1 cellular context compared by ENCODE assay signal in the genomic region with DNA sequence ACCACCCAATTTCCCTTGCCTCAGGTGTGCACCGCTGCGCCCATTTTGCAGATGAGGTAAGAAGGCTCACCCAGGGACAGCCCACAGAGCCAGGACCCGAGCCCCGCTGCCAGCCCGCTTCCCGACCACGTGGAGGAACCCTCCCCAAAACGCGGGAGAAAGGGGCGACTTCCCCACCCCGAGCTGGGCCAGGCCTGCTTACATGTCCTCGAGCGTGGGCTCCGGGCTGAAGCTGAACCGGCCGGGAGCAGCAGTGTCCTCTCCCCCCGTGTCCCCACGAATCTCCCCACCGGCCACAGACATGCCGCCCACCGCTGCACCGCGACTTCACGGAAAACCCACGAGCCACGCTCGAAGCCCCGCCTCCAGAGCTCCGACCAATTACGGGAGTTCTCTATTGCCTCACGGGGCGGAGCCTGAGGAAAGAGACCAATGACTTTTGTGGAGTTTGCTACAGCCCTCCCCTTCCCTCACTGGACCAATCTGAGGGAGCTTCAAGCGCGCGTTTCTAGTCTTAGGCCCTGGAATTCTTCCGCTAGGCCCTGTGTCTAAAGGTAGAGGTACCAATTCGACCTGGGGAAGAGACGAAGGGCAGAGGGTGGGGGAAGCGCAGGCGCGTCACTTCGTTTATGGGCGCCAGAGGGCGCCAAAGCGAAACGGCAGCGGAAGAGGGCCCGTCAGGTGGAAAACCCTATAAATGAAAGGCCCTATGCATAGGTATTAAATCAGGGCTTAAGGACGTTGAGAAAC.
TF ChIP-seq lines count a peak whose summit lies in the region.

A gene (minus strand): TSS at position 353 of the 750 bp plus-strand sequence. CDS start 50 bp downstream, at position 303.

TF ChIP-seq in GM12878, 131 proteins besides CTCF, POLR2A, EP300 and RAD21 (continued from another document and continues in another):
- TF ChIP-seq, protein P1, sequence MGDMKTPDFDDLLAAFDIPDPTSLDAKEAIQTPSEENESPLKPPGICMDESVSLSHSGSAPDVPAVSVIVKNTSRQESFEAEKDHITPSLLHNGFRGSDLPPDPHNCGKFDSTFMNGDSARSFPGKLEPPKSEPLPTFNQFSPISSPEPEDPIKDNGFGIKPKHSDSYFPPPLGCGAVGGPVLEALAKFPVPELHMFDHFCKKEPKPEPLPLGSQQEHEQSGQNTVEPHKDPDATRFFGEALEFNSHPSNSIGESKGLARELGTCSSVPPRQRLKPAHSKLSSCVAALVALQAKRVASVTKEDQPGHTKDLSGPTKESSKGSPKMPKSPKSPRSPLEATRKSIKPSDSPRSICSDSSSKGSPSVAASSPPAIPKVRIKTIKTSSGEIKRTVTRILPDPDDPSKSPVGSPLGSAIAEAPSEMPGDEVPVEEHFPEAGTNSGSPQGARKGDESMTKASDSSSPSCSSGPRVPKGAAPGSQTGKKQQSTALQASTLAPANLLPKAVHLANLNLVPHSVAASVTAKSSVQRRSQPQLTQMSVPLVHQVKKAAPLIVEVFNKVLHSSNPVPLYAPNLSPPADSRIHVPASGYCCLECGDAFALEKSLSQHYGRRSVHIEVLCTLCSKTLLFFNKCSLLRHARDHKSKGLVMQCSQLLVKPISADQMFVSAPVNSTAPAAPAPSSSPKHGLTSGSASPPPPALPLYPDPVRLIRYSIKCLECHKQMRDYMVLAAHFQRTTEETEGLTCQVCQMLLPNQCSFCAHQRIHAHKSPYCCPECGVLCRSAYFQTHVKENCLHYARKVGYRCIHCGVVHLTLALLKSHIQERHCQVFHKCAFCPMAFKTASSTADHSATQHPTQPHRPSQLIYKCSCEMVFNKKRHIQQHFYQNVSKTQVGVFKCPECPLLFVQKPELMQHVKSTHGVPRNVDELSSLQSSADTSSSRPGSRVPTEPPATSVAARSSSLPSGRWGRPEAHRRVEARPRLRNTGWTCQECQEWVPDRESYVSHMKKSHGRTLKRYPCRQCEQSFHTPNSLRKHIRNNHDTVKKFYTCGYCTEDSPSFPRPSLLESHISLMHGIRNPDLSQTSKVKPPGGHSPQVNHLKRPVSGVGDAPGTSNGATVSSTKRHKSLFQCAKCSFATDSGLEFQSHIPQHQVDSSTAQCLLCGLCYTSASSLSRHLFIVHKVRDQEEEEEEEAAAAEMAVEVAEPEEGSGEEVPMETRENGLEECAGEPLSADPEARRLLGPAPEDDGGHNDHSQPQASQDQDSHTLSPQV (IDR thresholded peaks at IDR 0.05), result no peak; the same call in 1 of the 2 replicates
- 0 out of 2 replicates have a peak, but pooled peaks have one; percentile 23 for TF ChIP-seq HDGF (IDR thresholded peaks at IDR 0.05)
- TF ChIP-seq, protein P2, sequence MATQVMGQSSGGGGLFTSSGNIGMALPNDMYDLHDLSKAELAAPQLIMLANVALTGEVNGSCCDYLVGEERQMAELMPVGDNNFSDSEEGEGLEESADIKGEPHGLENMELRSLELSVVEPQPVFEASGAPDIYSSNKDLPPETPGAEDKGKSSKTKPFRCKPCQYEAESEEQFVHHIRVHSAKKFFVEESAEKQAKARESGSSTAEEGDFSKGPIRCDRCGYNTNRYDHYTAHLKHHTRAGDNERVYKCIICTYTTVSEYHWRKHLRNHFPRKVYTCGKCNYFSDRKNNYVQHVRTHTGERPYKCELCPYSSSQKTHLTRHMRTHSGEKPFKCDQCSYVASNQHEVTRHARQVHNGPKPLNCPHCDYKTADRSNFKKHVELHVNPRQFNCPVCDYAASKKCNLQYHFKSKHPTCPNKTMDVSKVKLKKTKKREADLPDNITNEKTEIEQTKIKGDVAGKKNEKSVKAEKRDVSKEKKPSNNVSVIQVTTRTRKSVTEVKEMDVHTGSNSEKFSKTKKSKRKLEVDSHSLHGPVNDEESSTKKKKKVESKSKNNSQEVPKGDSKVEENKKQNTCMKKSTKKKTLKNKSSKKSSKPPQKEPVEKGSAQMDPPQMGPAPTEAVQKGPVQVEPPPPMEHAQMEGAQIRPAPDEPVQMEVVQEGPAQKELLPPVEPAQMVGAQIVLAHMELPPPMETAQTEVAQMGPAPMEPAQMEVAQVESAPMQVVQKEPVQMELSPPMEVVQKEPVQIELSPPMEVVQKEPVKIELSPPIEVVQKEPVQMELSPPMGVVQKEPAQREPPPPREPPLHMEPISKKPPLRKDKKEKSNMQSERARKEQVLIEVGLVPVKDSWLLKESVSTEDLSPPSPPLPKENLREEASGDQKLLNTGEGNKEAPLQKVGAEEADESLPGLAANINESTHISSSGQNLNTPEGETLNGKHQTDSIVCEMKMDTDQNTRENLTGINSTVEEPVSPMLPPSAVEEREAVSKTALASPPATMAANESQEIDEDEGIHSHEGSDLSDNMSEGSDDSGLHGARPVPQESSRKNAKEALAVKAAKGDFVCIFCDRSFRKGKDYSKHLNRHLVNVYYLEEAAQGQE (IDR thresholded peaks at IDR 0.05; ENCODE audit: low read depth, low read length), result no peak
- TF ChIP-seq PML (IDR thresholded peaks at IDR 0.05; ENCODE audit: low read length), result no peak
- TF ChIP-seq, protein P3, sequence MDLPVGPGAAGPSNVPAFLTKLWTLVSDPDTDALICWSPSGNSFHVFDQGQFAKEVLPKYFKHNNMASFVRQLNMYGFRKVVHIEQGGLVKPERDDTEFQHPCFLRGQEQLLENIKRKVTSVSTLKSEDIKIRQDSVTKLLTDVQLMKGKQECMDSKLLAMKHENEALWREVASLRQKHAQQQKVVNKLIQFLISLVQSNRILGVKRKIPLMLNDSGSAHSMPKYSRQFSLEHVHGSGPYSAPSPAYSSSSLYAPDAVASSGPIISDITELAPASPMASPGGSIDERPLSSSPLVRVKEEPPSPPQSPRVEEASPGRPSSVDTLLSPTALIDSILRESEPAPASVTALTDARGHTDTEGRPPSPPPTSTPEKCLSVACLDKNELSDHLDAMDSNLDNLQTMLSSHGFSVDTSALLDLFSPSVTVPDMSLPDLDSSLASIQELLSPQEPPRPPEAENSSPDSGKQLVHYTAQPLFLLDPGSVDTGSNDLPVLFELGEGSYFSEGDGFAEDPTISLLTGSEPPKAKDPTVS (IDR thresholded peaks at IDR 0.05; ENCODE audit: low read depth, low read length), result no peak
- 0 out of 2 replicates have a peak, but pooled peaks have one; percentile 15 for TF ChIP-seq GABPA (IDR thresholded peaks at IDR 0.05; ENCODE audit: low read depth)
- TF ChIP-seq CBX5 (IDR thresholded peaks at IDR 0.05; ENCODE audit: low read depth), result no peak
- peak; percentile 78; the same call in 1 of the 2 replicates for TF ChIP-seq CHD2 (IDR thresholded peaks at IDR 0.05; ENCODE audit: borderline replicate concordance, low read depth, low read length)
- peak; percentile 45 to 51; a peak in 3 of 4 replicates for TF ChIP-seq IKZF2 (IDR thresholded peaks at IDR 0.05)
- TF ChIP-seq ZNF207 (IDR thresholded peaks at IDR 0.05; ENCODE audit: borderline replicate concordance), result 0 out of 2 replicates have a peak, but pooled peaks have one; percentile 65
- TF ChIP-seq, protein P4, sequence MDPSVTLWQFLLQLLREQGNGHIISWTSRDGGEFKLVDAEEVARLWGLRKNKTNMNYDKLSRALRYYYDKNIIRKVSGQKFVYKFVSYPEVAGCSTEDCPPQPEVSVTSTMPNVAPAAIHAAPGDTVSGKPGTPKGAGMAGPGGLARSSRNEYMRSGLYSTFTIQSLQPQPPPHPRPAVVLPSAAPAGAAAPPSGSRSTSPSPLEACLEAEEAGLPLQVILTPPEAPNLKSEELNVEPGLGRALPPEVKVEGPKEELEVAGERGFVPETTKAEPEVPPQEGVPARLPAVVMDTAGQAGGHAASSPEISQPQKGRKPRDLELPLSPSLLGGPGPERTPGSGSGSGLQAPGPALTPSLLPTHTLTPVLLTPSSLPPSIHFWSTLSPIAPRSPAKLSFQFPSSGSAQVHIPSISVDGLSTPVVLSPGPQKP (IDR thresholded peaks at IDR 0.05; ENCODE audit: low read depth, low read length), result peak; percentile 45; the same call in 1 of the 2 replicates
- no peak for TF ChIP-seq ASH2L (IDR thresholded peaks at IDR 0.05; ENCODE audit: borderline replicate concordance, low read depth)
- TF ChIP-seq, protein P5, sequence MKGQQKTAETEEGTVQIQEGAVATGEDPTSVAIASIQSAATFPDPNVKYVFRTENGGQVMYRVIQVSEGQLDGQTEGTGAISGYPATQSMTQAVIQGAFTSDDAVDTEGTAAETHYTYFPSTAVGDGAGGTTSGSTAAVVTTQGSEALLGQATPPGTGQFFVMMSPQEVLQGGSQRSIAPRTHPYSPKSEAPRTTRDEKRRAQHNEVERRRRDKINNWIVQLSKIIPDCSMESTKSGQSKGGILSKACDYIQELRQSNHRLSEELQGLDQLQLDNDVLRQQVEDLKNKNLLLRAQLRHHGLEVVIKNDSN (IDR thresholded peaks at IDR 0.05; ENCODE audit: borderline replicate concordance, extremely low read length, insufficient read depth, low read depth, low read length), result no peak
- TF ChIP-seq BCL11A (IDR thresholded peaks at IDR 0.05; ENCODE audit: low read depth, low read length), result no peak
- peak; percentile 5; the same call in 1 of the 2 replicates for TF ChIP-seq WRNIP1 (IDR thresholded peaks at IDR 0.05; ENCODE audit: borderline replicate concordance, low read depth, low read length)
- TF ChIP-seq SMC3 (IDR thresholded peaks at IDR 0.05; ENCODE audit: borderline replicate concordance, low read length), result peak; percentile 93
- no peak for TF ChIP-seq BRCA1 (IDR thresholded peaks at IDR 0.05; ENCODE audit: low read depth, low read length)
- peak; percentile 25 for TF ChIP-seq KLF5 (IDR thresholded peaks at IDR 0.05; ENCODE audit: partially characterized antibody)
- peak; percentile 51; the same call in 1 of the 2 replicates for TF ChIP-seq ESRRA (IDR thresholded peaks at IDR 0.05; ENCODE audit: low read length)
- TF ChIP-seq, protein P6, sequence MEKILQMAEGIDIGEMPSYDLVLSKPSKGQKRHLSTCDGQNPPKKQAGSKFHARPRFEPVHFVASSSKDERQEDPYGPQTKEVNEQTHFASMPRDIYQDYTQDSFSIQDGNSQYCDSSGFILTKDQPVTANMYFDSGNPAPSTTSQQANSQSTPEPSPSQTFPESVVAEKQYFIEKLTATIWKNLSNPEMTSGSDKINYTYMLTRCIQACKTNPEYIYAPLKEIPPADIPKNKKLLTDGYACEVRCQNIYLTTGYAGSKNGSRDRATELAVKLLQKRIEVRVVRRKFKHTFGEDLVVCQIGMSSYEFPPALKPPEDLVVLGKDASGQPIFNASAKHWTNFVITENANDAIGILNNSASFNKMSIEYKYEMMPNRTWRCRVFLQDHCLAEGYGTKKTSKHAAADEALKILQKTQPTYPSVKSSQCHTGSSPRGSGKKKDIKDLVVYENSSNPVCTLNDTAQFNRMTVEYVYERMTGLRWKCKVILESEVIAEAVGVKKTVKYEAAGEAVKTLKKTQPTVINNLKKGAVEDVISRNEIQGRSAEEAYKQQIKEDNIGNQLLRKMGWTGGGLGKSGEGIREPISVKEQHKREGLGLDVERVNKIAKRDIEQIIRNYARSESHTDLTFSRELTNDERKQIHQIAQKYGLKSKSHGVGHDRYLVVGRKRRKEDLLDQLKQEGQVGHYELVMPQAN (conservative IDR thresholded peaks at IDR 0.05), result peak; percentile 94
- TF ChIP-seq SUPT20H (IDR thresholded peaks at IDR 0.05; ENCODE audit: borderline replicate concordance, control insufficient read depth, low read depth, low read length), result no peak
- TF ChIP-seq, protein P7, sequence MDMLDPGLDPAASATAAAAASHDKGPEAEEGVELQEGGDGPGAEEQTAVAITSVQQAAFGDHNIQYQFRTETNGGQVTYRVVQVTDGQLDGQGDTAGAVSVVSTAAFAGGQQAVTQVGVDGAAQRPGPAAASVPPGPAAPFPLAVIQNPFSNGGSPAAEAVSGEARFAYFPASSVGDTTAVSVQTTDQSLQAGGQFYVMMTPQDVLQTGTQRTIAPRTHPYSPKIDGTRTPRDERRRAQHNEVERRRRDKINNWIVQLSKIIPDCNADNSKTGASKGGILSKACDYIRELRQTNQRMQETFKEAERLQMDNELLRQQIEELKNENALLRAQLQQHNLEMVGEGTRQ (IDR thresholded peaks at IDR 0.05; ENCODE audit: borderline replicate concordance, low read depth, low read length), result no peak; the same call in 1 of the 2 replicates
- TF ChIP-seq, protein P8, sequence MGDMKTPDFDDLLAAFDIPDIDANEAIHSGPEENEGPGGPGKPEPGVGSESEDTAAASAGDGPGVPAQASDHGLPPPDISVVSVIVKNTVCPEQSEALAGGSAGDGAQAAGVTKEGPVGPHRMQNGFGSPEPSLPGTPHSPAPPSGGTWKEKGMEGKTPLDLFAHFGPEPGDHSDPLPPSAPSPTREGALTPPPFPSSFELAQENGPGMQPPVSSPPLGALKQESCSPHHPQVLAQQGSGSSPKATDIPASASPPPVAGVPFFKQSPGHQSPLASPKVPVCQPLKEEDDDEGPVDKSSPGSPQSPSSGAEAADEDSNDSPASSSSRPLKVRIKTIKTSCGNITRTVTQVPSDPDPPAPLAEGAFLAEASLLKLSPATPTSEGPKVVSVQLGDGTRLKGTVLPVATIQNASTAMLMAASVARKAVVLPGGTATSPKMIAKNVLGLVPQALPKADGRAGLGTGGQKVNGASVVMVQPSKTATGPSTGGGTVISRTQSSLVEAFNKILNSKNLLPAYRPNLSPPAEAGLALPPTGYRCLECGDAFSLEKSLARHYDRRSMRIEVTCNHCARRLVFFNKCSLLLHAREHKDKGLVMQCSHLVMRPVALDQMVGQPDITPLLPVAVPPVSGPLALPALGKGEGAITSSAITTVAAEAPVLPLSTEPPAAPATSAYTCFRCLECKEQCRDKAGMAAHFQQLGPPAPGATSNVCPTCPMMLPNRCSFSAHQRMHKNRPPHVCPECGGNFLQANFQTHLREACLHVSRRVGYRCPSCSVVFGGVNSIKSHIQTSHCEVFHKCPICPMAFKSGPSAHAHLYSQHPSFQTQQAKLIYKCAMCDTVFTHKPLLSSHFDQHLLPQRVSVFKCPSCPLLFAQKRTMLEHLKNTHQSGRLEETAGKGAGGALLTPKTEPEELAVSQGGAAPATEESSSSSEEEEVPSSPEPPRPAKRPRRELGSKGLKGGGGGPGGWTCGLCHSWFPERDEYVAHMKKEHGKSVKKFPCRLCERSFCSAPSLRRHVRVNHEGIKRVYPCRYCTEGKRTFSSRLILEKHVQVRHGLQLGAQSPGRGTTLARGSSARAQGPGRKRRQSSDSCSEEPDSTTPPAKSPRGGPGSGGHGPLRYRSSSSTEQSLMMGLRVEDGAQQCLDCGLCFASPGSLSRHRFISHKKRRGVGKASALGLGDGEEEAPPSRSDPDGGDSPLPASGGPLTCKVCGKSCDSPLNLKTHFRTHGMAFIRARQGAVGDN (IDR thresholded peaks at IDR 0.05), result no peak
- TF ChIP-seq, protein P9, sequence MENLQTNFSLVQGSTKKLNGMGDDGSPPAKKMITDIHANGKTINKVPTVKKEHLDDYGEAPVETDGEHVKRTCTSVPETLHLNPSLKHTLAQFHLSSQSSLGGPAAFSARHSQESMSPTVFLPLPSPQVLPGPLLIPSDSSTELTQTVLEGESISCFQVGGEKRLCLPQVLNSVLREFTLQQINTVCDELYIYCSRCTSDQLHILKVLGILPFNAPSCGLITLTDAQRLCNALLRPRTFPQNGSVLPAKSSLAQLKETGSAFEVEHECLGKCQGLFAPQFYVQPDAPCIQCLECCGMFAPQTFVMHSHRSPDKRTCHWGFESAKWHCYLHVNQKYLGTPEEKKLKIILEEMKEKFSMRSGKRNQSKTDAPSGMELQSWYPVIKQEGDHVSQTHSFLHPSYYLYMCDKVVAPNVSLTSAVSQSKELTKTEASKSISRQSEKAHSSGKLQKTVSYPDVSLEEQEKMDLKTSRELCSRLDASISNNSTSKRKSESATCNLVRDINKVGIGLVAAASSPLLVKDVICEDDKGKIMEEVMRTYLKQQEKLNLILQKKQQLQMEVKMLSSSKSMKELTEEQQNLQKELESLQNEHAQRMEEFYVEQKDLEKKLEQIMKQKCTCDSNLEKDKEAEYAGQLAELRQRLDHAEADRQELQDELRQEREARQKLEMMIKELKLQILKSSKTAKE (IDR thresholded peaks at IDR 0.05; ENCODE audit: low read depth, poor library complexity, severe bottlenecking), result peak; percentile 62
- TF ChIP-seq NFXL1 (IDR thresholded peaks at IDR 0.05; ENCODE audit: borderline replicate concordance), result no peak
- TF ChIP-seq SIN3A (IDR thresholded peaks at IDR 0.05; ENCODE audit: low read depth, low read length), result peak; percentile 65
